14 cellular contexts compared by ENCODE assay signal in the genomic region with DNA sequence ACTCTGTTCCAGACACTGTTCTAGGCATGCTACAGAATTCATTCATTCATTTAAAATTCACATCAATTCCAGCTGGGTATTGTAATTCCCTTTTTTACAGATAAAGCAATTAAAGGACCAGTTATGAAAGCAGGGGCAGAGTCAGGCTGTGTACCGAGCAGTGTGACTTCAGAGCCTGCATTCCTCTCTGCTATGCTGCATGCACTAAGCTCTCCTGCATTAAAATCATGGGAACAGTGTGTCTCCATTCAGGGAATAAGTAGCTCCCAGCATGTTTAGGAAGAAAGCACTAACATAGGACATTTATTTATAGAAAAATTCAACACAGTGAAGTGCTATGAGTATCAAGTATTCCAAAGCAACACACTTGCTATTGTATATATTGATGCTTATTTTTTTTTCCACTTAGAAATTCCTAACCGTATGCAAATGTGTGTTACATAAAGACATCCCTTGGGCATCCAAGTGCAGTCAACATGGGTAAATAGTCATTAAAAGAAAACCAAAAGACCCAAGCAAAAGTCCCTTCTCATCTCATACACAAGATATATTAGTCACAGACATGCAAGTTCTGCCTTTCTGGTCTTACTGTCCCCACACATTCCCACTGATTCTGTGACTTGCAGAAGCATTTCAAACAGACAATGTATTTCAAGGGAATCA.
A peak's percentile ranks its signal among the peaks of the same experiment; 100 is the strongest.
DNase-seq lines count a peak whose midpoint lies in the region; ATAC-seq and TF ChIP-seq lines count a peak whose summit lies in the region.
"Had no signal": no experiment of that assay in that cellular context is flagged by ENCODE, and none has a peak within 500 bp of the region (broad histone marks: within the 10 kb centered on the region; RNA-seq: fewer than 3 reads in every experiment).

No MANE protein-coding gene starts in this region.

- intact Hi-C loops in left cardiac atrium (cut with DNase I) (no loop called here), heart left ventricle (cut with DNase I) (no loop called here)

- WGBS in heart left ventricle, 4 donors, result 22 to 48% (median 40%) methylated on average over 2 of the region's 2 CpGs

- ATAC-seq in left cardiac atrium (peak; percentile 27 to 50), heart left ventricle (no peak), HG02798 (IDR thresholded peaks at IDR 0.05; ENCODE audit: poor library complexity, unreplicated experiment) (peak; percentile 67), HG03558 (IDR thresholded peaks at IDR 0.05; ENCODE audit: extremely low read depth, unreplicated experiment) (peak; percentile 51)

- DNase-seq in left cardiac atrium, result no peak
- no peak for DNase-seq in heart left ventricle
- DNase-seq in NOMO-1 treated with DMSO at 0.1 percent for 48 hours (lab: John Stamatoyannopoulos, UW; ENCODE audit: unreplicated experiment), result no peak
- no peak for DNase-seq in nucleus accumbens (lab: John Stamatoyannopoulos, UW)
- no peak for DNase-seq in NOMO-1 treated with dmso at 0.1 percent for 144 hours (lab: John Stamatoyannopoulos, UW; ENCODE audit: unreplicated experiment)
- DNase-seq in stimulated activated naive CD4-positive, alpha-beta T cell treated with Interleukin-2 at 50 U/mL for 16 hours (lab: John Stamatoyannopoulos, UW), result no peak
- DNase-seq: 8988T; activated B cell treated with CpG ODN at 0.5 μM for 24 hours; activated CD8-positive, alpha-beta memory T cell treated with anti-CD3 and anti-CD28 coated beads, Interleukin-2, amount 50 U/mL, for 4 hours; CD4-positive, CD25-positive, alpha-beta regulatory T cell; stomach had no signal

- H3K27me3 ChIP-seq in heart left ventricle, result no peaks in the 10 kb centered on the region
- H3K27me3 ChIP-seq: neutrophil, stomach had no signal

- H3K4me3 ChIP-seq in heart left ventricle, result no peak overlapping the region
- H3K4me3 ChIP-seq: stomach had no signal

- H3K4me1 ChIP-seq in heart left ventricle, result no peaks in the 10 kb centered on the region
- H3K4me1 ChIP-seq: stomach had no signal

- TF ChIP-seq CTCF in heart left ventricle (IDR thresholded peaks at IDR 0.05), result no peak

- TF ChIP-seq POLR2A in heart left ventricle (IDR thresholded peaks at IDR 0.05), result no peak

- H3K36me3 ChIP-seq in heart left ventricle, result no peaks in the 10 kb centered on the region
- H3K36me3 ChIP-seq: neutrophil, stomach had no signal

- H3K27ac ChIP-seq in heart left ventricle, result no peak overlapping the region
- H3K27ac ChIP-seq: neutrophil, stomach had no signal

- no peaks in the 10 kb centered on the region for H3K9me3 ChIP-seq in heart left ventricle
- H3K9me3 ChIP-seq: neutrophil, stomach had no signal

Comparison
In these comparisons a context has a peak if more than half of its experiments do, and no peak if none do; other contexts are left out.
1. ATAC-seq: peak in left cardiac atrium (2 of 2), HG02798 (single experiment) and HG03558 (single experiment); none in heart left ventricle (0 of 4).